In the genomic region with DNA sequence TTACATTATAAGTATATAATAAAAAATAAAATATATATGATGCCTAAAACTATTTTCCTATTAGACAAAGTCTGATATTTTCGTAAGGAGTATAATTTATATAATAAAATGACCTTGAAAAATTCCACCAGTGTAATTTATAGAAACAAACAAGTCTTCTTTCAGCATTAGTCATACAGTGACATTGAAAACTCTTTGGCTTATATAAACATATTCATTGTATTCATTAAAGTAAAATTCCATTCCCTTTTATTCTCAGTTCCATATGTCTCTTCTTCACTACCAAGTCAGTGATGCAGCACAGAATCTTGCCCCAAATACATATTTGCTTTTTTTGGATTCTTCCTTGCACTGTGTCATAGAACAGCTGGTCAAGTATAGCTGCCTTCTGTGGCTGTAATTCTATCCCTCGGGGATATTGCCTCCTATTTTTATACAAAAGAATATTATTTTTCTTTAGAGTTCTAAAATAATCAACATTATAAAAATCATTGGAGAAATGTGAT, we compare ENCODE assay signal across 29 cellular contexts.
DNase-seq lines count a peak whose midpoint lies in the region; TF ChIP-seq lines count a peak whose summit lies in the region.
"Had no signal": no experiment of that assay in that cellular context is flagged by ENCODE, and none has a peak within 500 bp of the region (broad histone marks: within the 10 kb centered on the region; RNA-seq: fewer than 3 reads in every experiment).

No MANE protein-coding gene starts in this region.

- no peaks in the 10 kb centered on the region for H3K4me1 ChIP-seq in Peyer's patch
- H3K4me1 ChIP-seq: A549, foreskin keratinocyte had no signal

- no peaks in the 10 kb centered on the region for H3K36me3 ChIP-seq in Peyer's patch

- no peak overlapping the region for H3K4me3 Mint-ChIP-seq in chondrocyte (ENCODE audit: unreplicated experiment)
- H3K4me3 Mint-ChIP-seq: activated naive CD8-positive, alpha-beta T cell treated with anti-CD3 and anti-CD28 coated beads, Interleukin-2, amount 50 U/mL, for 24 hours; activated T-cell treated with anti-CD3 and anti-CD28 coated beads, Interleukin-2, amount 50 U/mL, for 4 hours; CD8-positive, alpha-beta T cell; memory B cell; stimulated activated naive CD8-positive, alpha-beta T cell treated with anti-CD3 and anti-CD28 coated beads, Interleukin-15, Interleukin-2, amounts not matched to agents 100 ng/mL and 50 ng/mL, for 24 hours had no signal

- no peak overlapping the region for H3K27ac ChIP-seq in Peyer's patch
- H3K27ac ChIP-seq: A549, coronary artery, foreskin keratinocyte, hepatocyte, VCaP had no signal

- TF ChIP-seq POLR2A in Peyer's patch (IDR thresholded peaks at IDR 0.05) = no peak

- DNase-seq in HS-5 (ENCODE audit: low read depth) (peak; percentile 35), NCI-H524 treated with DMSO at 0.1 percent for 48 hours (lab: John Stamatoyannopoulos, UW) (peak; percentile 62), chondrocyte (ENCODE audit: low spot score) (no peak), myocyte (ENCODE audit: low read depth) (peak; percentile 13), AG08396 (ENCODE audit: low spot score) (no peak), Peyer's patch (no peak), NCI-H526 treated with DMSO at 0.1 percent for 48 hours (lab: John Stamatoyannopoulos, UW) (no peak)
- no peak for DNase-seq in stimulated activated CD4-positive, alpha-beta T cell treated with anti-CD3 and anti-CD28 coated beads, Interleukin-2, amount 100 ng/mL, for 48 hours
- DNase-seq: activated CD4-positive, alpha-beta T cell treated with anti-CD3 and anti-CD28 coated beads for 48 hours; activated gamma-delta T cell treated with Interleukin-2 at 50 U/mL for 16 hours; activated naive CD8-positive, alpha-beta T cell treated with anti-CD3 and anti-CD28 coated beads, Interleukin-2, amount 50 U/mL, for 24 hours; activated T-cell treated with anti-CD3 and anti-CD28 coated beads, Interleukin-2, amount 50 U/mL, for 4 hours; CD8-positive, alpha-beta T cell; DMS 273 treated with DMSO at 0.1 percent for 48 hours; effector memory CD4-positive, alpha-beta T cell; erythroblast; foreskin keratinocyte; NCI-H1092 treated with DMSO at 0.1 percent for 48 hours; NCI-H2029; NK-92 treated with Interleukin-12 subunit alpha and Interleukin-12 subunit beta, amount 100 ng/mL, for 24 hours; SHP77 treated with DMSO at 0.1 percent for 48 hours; T-helper 9 cell had no signal

- H3K9me3 Mint-ChIP-seq in chondrocyte (ENCODE audit: low read depth) = no peaks in the 10 kb centered on the region
- H3K9me3 Mint-ChIP-seq: memory B cell had no signal

- TF ChIP-seq CTCF in chondrocyte (IDR thresholded peaks at IDR 0.05) = no peak
- no peak for TF ChIP-seq CTCF in Peyer's patch (IDR thresholded peaks at IDR 0.05)

- H3K27me3 ChIP-seq in Peyer's patch = no peaks in the 10 kb centered on the region
- H3K27me3 ChIP-seq: foreskin keratinocyte, hepatocyte had no signal

- H3K27me3 Mint-ChIP-seq in chondrocyte (ENCODE audit: low read depth) = no peaks in the 10 kb centered on the region
- H3K27me3 Mint-ChIP-seq: activated naive CD8-positive, alpha-beta T cell treated with anti-CD3 and anti-CD28 coated beads, Interleukin-2, amount 50 U/mL, for 24 hours; memory B cell; progenitor cell of endocrine pancreas; stimulated activated naive CD8-positive, alpha-beta T cell treated with anti-CD3 and anti-CD28 coated beads, Interleukin-15, Interleukin-2, amounts not matched to agents 100 ng/mL and 50 ng/mL, for 24 hours had no signal

- H3K36me3 Mint-ChIP-seq in chondrocyte (ENCODE audit: low read depth) = no peaks in the 10 kb centered on the region
- H3K36me3 Mint-ChIP-seq: CD8-positive, alpha-beta T cell; memory B cell had no signal

- H3K4me1 Mint-ChIP-seq in chondrocyte (ENCODE audit: low read depth) = peaks cover 17% of the 10 kb centered on the region
- H3K4me1 Mint-ChIP-seq: activated naive CD8-positive, alpha-beta T cell treated with anti-CD3 and anti-CD28 coated beads, Interleukin-2, amount 50 U/mL, for 24 hours; memory B cell had no signal

- no peak overlapping the region for H3K4me3 ChIP-seq in Peyer's patch
- H3K4me3 ChIP-seq: A549, coronary artery, hepatocyte had no signal

- peak overlapping the region; percentile 20 for H3K27ac Mint-ChIP-seq in chondrocyte (ENCODE audit: unreplicated experiment)
- H3K27ac Mint-ChIP-seq: activated naive CD8-positive, alpha-beta T cell treated with anti-CD3 and anti-CD28 coated beads, Interleukin-2, amount 50 U/mL, for 24 hours; CD8-positive, alpha-beta T cell; memory B cell; progenitor cell of endocrine pancreas; stimulated activated naive CD8-positive, alpha-beta T cell treated with anti-CD3 and anti-CD28 coated beads, Interleukin-15, Interleukin-2, amounts not matched to agents 100 ng/mL and 50 ng/mL, for 24 hours had no signal

- no peaks in the 10 kb centered on the region for H3K9me3 ChIP-seq in Peyer's patch
- H3K9me3 ChIP-seq: A549 had no signal

Comparison
In these comparisons a context has a peak if more than half of its experiments do, and no peak if none do; other contexts are left out.
1. DNase-seq: peak in HS-5 (single experiment), NCI-H524 treated with DMSO at 0.1 percent for 48 hours (single experiment) and myocyte (single experiment); none in chondrocyte (single experiment), AG08396 (single experiment), stimulated activated CD4-positive, alpha-beta T cell treated with anti-CD3 and anti-CD28 coated beads, Interleukin-2, amount 100 ng/mL, for 48 hours (0 of 2), Peyer's patch (0 of 3) and NCI-H526 treated with DMSO at 0.1 percent for 48 hours (single experiment).